In the genomic region with DNA sequence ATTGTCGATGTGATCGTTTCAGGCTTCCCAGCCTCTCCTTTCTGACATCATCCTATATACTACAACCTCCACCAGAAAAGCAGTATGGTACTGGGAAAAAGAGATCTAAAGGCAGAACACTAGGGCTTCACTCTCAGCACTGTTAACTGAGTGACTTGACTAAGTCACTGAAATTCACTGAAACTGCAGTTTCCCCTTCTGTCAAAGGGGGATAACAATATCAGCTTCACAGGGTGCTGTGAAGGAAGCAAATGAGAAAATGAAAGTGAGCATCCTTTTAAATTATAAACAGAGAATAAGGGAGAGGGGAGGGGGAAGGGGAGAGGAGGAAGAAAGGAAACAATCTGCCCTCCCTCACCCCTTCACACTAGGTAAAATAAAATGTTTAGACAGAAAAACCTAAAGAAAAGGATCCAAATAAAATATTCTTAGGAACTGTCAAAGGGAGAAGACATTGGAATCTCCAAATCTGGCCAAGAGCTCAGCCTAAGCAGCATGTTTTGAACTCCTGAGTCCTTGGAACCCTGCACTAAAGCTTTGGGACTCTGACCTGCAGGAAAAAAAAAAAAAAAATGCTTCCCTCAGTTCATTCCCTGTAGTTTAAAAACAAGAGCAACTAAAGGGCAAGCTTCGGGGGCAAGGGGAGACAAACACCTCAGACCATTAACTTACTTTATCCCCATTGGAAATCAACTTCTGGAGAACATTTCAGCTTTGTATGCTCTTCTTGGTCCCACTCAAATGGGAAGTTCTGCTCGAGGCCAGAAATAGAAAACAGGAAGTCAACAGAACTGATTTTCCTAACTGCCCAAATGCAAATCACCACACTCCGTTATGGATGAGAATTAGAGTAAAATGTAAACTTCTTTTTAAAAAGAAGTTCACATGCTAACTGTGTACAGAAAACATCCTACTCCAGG, we compare ENCODE assay signal across 11 cellular contexts.
DNase-seq lines count a peak whose midpoint lies in the region; ATAC-seq and TF ChIP-seq lines count a peak whose summit lies in the region.
"Had no signal": no experiment of that assay in that cellular context is flagged by ENCODE, and none has a peak within 500 bp of the region (broad histone marks: within the 10 kb centered on the region; RNA-seq: fewer than 3 reads in every experiment).

No MANE protein-coding gene starts in this region.

- intact Hi-C loops in CD4-positive, alpha-beta T cell (cut with DNase I, micrococcal nuclease) = no loop called here
- intact Hi-C loops in upper lobe of right lung (cut with DNase I) = no loop called here
- intact Hi-C loops in sciatic nerve (cut with DNase I) = no loop called here

- H3K9me3 Mint-ChIP-seq in CD4-positive, alpha-beta T cell = no peaks in the 10 kb centered on the region

- no peak overlapping the region for H3K27ac Mint-ChIP-seq in CD4-positive, alpha-beta T cell
- H3K27ac Mint-ChIP-seq: naive thymus-derived CD4-positive, alpha-beta T cell had no signal

- H3K4me3 ChIP-seq in SU-DHL-6 (ENCODE audit: insufficient read depth, low read length, poor library complexity, severe bottlenecking) = peak overlapping the region; percentile 27
- H3K4me3 ChIP-seq in upper lobe of right lung = no peak overlapping the region

- H3F3A ChIP-seq in SU-DHL-6 (ENCODE audit: insufficient read depth) = no peaks in the 10 kb centered on the region

- DNase-seq in CD4-positive, alpha-beta T cell = no peak
- DNase-seq in upper lobe of right lung (no peak), sciatic nerve (ENCODE audit: low spot score) (no peak), HuH-7.5 (ENCODE audit: low spot score) (no peak)
- DNase-seq: effector memory CD4-positive, alpha-beta T cell; naive thymus-derived CD4-positive, alpha-beta T cell had no signal

- peak overlapping the region; percentile 7 for H2AFZ ChIP-seq in SU-DHL-6 (ENCODE audit: low read depth, low read length, severe bottlenecking)

- CTCF ChIA-PET in CD4-positive, alpha-beta T cell (lab: Charles Lee) = no interaction called here

- no peaks in the 10 kb centered on the region for H3K36me3 ChIP-seq in SU-DHL-6 (ENCODE audit: low read length)
- no peaks in the 10 kb centered on the region for H3K36me3 ChIP-seq in upper lobe of right lung

- ATAC-seq in GM19395 (IDR thresholded peaks at IDR 0.05; ENCODE audit: unreplicated experiment) (peak; percentile 58), HG03108 (IDR thresholded peaks at IDR 0.05; ENCODE audit: unreplicated experiment) (peak; percentile 30), upper lobe of right lung (no peak), sciatic nerve (no peak)
- ATAC-seq in CD4-positive, alpha-beta T cell (ENCODE audit: poor library complexity) = no peak
- ATAC-seq: naive thymus-derived CD4-positive, alpha-beta T cell had no signal

- POLR2A ChIA-PET in CD4-positive, alpha-beta T cell (lab: Charles Lee) = no interaction called here

- peaks cover 12% of the 10 kb centered on the region for H3K27me3 Mint-ChIP-seq in CD4-positive, alpha-beta T cell

- no peak overlapping the region for H3K4me3 Mint-ChIP-seq in CD4-positive, alpha-beta T cell
- H3K4me3 Mint-ChIP-seq: naive thymus-derived CD4-positive, alpha-beta T cell had no signal

- H3K79me2 ChIP-seq in SU-DHL-6 (ENCODE audit: insufficient read depth, low read length) = no peaks in the 10 kb centered on the region

- H3K4me1 ChIP-seq in upper lobe of right lung = peaks cover 8% of the 10 kb centered on the region

- no peaks in the 10 kb centered on the region for H3K9me2 ChIP-seq in SU-DHL-6 (replicated peaks; ENCODE audit: insufficient read depth, low read length)

- no peaks in the 10 kb centered on the region for H3K4me1 Mint-ChIP-seq in CD4-positive, alpha-beta T cell (ENCODE audit: low read depth)

- 0 out of 2 replicates have a peak overlapping the region, but pooled peaks have one; percentile 18 for H3K27ac ChIP-seq in 22Rv1
- H3K27ac ChIP-seq in SU-DHL-6 (ENCODE audit: low read depth, low read length) = peak overlapping the region; percentile 79
- no peak overlapping the region for H3K27ac ChIP-seq in CD4-positive, alpha-beta T cell (ENCODE audit: low read depth, low read length)
- no peak overlapping the region for H3K27ac ChIP-seq in upper lobe of right lung
- H3K27ac ChIP-seq: VCaP had no signal

- TF ChIP-seq CTCF in 22Rv1 (IDR thresholded peaks at IDR 0.05) (no peak), SU-DHL-6 (IDR thresholded peaks at IDR 0.05; ENCODE audit: insufficient read depth, low read length, poor library complexity, severe bottlenecking) (no peak), upper lobe of right lung (IDR thresholded peaks at IDR 0.05) (no peak)
- no peak for TF ChIP-seq CTCF in CD4-positive, alpha-beta T cell (IDR thresholded peaks at IDR 0.05)

- H3K27me3 ChIP-seq in SU-DHL-6 (ENCODE audit: low read length) (no peaks in the 10 kb centered on the region), upper lobe of right lung (no peaks in the 10 kb centered on the region)
- H3K27me3 ChIP-seq in CD4-positive, alpha-beta T cell (ENCODE audit: control insufficient read depth, insufficient read depth, low read length) = no peaks in the 10 kb centered on the region

- H3K9me3 ChIP-seq in SU-DHL-6 (ENCODE audit: insufficient read depth, low read length) = no peaks in the 10 kb centered on the region
- H3K9me3 ChIP-seq in CD4-positive, alpha-beta T cell (ENCODE audit: control insufficient read depth, low read length) = no peaks in the 10 kb centered on the region
- H3K9me3 ChIP-seq in upper lobe of right lung = no peaks in the 10 kb centered on the region

- H3K9ac ChIP-seq in SU-DHL-6 (ENCODE audit: low read length) = peak overlapping the region; percentile 25

- H4K20me1 ChIP-seq in SU-DHL-6 (ENCODE audit: low read depth, low read length) = no peaks in the 10 kb centered on the region

- H3K4me2 ChIP-seq in SU-DHL-6 (ENCODE audit: low read depth, low read length, poor library complexity, severe bottlenecking) = peak overlapping the region; percentile 58

- H3K36me3 Mint-ChIP-seq in CD4-positive, alpha-beta T cell (ENCODE audit: low read depth) = no peaks in the 10 kb centered on the region
- H3K36me3 Mint-ChIP-seq: naive thymus-derived CD4-positive, alpha-beta T cell had no signal

Comparison
In these comparisons a context has a peak if more than half of its experiments do, and no peak if none do; other contexts are left out.
1. H3K27ac ChIP-seq: peak in 22Rv1 (single experiment) and SU-DHL-6 (single experiment); none in CD4-positive, alpha-beta T cell (single experiment) and upper lobe of right lung (single experiment).
2. ATAC-seq: peak in GM19395 (single experiment) and HG03108 (single experiment); none in CD4-positive, alpha-beta T cell (single experiment), upper lobe of right lung (single experiment) and sciatic nerve (single experiment).